In genomic region chr1:209675567-209676154, GRCh38 we compare ENCODE assay signal across 8 cellular contexts. TPM values are rescaled to one million over a fixed set of nuclear protein-coding genes. Genes with fewer than 3 reads are reported as not detected.
DNase-seq lines count a peak whose midpoint lies in the region; ATAC-seq and TF ChIP-seq lines count a peak whose summit lies in the region.

No MANE protein-coding gene starts in this region.

- intact Hi-C loops in heart right ventricle (cut with DNase I), result loop anchor here in 6 of 10 donors (2.0 to 5.0 kb wide), 2 partner anchors 33 kb away; no protein-coding TSS in a partner anchor

- ATAC-seq in activated T-cell treated with anti-CD3 and anti-CD28 coated beads, Interleukin-2, amount 50 U/mL, for 4 hours, result peak; percentile 25 to 38
- ATAC-seq in heart right ventricle (peak; percentile 18 to 74 (median 60)), GM19328 (IDR thresholded peaks at IDR 0.05; ENCODE audit: unreplicated experiment) (no peak)

- peaks cover 28% of the 10 kb centered on the region for H3K27me3 Mint-ChIP-seq in activated T-cell treated with anti-CD3 and anti-CD28 coated beads, Interleukin-2, amount 50 U/mL, for 4 hours (ENCODE audit: low read depth)
- peaks cover 64% of the 10 kb centered on the region for H3K27me3 Mint-ChIP-seq in activated naive CD8-positive, alpha-beta T cell treated with anti-CD3 and anti-CD28 coated beads for 36 hours

- H3K9ac ChIP-seq in parathyroid adenoma, result no peak overlapping the region

- no peak overlapping the region for H3K27ac Mint-ChIP-seq in activated naive CD8-positive, alpha-beta T cell treated with anti-CD3 and anti-CD28 coated beads for 36 hours

- H3K27me3 ChIP-seq in heart right ventricle, result peaks cover 0 to 43% (median 0%) of the 10 kb centered on the region in 7 donors
- no peaks in the 10 kb centered on the region for H3K27me3 ChIP-seq in parathyroid adenoma (ENCODE audit: control insufficient read depth, insufficient read depth, low read length)

- H3K4me1 ChIP-seq in heart right ventricle, result peaks cover 8 to 47% (median 33%) of the 10 kb centered on the region in 9 donors
- H3K4me1 ChIP-seq in parathyroid adenoma, result no peaks in the 10 kb centered on the region

- no peaks in the 10 kb centered on the region for H3K79me2 ChIP-seq in parathyroid adenoma

- H3K27ac ChIP-seq in heart right ventricle (peak overlapping the region; percentile 41 to 93 (median 82)), parathyroid adenoma (no peak overlapping the region)

- no peak for DNase-seq in activated T-cell treated with anti-CD3 and anti-CD28 coated beads, Interleukin-2, amount 50 U/mL, for 4 hours
- DNase-seq in activated T-cell treated with anti-CD3 and anti-CD28 coated beads, Interleukin-2, amount 50 U/mL, for 1 hour, result no peak
- no peak for DNase-seq in activated naive CD8-positive, alpha-beta T cell treated with anti-CD3 and anti-CD28 coated beads for 36 hours
- peak in 1 of 2 donors; percentile 56 for DNase-seq in heart right ventricle
- DNase-seq in KG1 (lab: John Stamatoyannopoulos, UW), result no peak
- DNase-seq in occipital lobe (lab: John Stamatoyannopoulos, UW), result no peak

- H3K4me1 Mint-ChIP-seq in activated T-cell treated with anti-CD3 and anti-CD28 coated beads, Interleukin-2, amount 50 U/mL, for 4 hours (ENCODE audit: low read depth), result peaks cover 43% of the 10 kb centered on the region
- H3K4me1 Mint-ChIP-seq in activated naive CD8-positive, alpha-beta T cell treated with anti-CD3 and anti-CD28 coated beads for 36 hours, result peaks cover 36% of the 10 kb centered on the region

- no peaks in the 10 kb centered on the region for H3K9me3 Mint-ChIP-seq in activated T-cell treated with anti-CD3 and anti-CD28 coated beads, Interleukin-2, amount 50 U/mL, for 4 hours
- no peaks in the 10 kb centered on the region for H3K9me3 Mint-ChIP-seq in activated naive CD8-positive, alpha-beta T cell treated with anti-CD3 and anti-CD28 coated beads for 36 hours

- TF ChIP-seq CTCF in heart right ventricle (IDR thresholded peaks at IDR 0.05) (peak in 4 of 9 donors; percentile 7 to 20 (median 11)), parathyroid adenoma (IDR thresholded peaks at IDR 0.05) (no peak)

- H2AFZ ChIP-seq in parathyroid adenoma, result peak overlapping the region; percentile 77

- peak overlapping the region; percentile 30 to 77 (median 64) for H3K4me3 ChIP-seq in heart right ventricle
- H3K4me3 ChIP-seq in parathyroid adenoma (ENCODE audit: low read depth, low read length), result peak overlapping the region; percentile 57

- 0 to 2% methylated on average over 34 of the region's 34 CpGs for WGBS in heart right ventricle, 2 donors

- peaks cover 0 to 12% (median 0%) of the 10 kb centered on the region in 11 donors for H3K9me3 ChIP-seq in heart right ventricle
- no peaks in the 10 kb centered on the region for H3K9me3 ChIP-seq in parathyroid adenoma (ENCODE audit: control insufficient read depth, low read length)

- H3K4me3 Mint-ChIP-seq in activated T-cell treated with anti-CD3 and anti-CD28 coated beads, Interleukin-2, amount 50 U/mL, for 4 hours, result peak overlapping the region; percentile 71
- peak overlapping the region; percentile 76 for H3K4me3 Mint-ChIP-seq in activated naive CD8-positive, alpha-beta T cell treated with anti-CD3 and anti-CD28 coated beads for 36 hours

- no peaks in the 10 kb centered on the region for H3K36me3 Mint-ChIP-seq in activated T-cell treated with anti-CD3 and anti-CD28 coated beads, Interleukin-2, amount 50 U/mL, for 4 hours (ENCODE audit: insufficient read depth)
- H3K36me3 Mint-ChIP-seq in activated naive CD8-positive, alpha-beta T cell treated with anti-CD3 and anti-CD28 coated beads for 36 hours, result peaks cover 11% of the 10 kb centered on the region

- H3K36me3 ChIP-seq in heart right ventricle (no peaks in the 10 kb centered on the region), parathyroid adenoma (ENCODE audit: control insufficient read depth, insufficient read depth, low read length) (no peaks in the 10 kb centered on the region)

- peak overlapping the region; percentile 89 for H3K4me2 ChIP-seq in parathyroid adenoma (ENCODE audit: low read length)

RNA-seq across cellular contexts. Expression of gene G0S2, which starts 0.4 kb away (rescaled TPM):
- 10 to 100 TPM; 16.3 to 55.6 (median 39.0) TPM for total RNA-seq in activated T-cell treated with anti-CD3 and anti-CD28 coated beads, Interleukin-2, amount 50 U/mL, for 4 hours
- total RNA-seq in activated naive CD8-positive, alpha-beta T cell treated with anti-CD3 and anti-CD28 coated beads for 36 hours, result 10 to 100 TPM; 11.4 to 13.1 TPM
- total RNA-seq in heart right ventricle (100 to 1,000 TPM in 7 of 10 donors, 10 to 100 TPM in 3; 75.3 to 491 (median 131) TPM), occipital lobe (2.3 TPM)
- 100 to 1,000 TPM in 1 of 2 donors, 10 to 100 TPM in 1; 90.0 to 223 TPM for polyA plus RNA-seq in heart right ventricle

RNA-seq across cellular contexts. Expression of gene LAMB3, which starts 23.4 kb away (rescaled TPM):
- total RNA-seq in activated T-cell treated with anti-CD3 and anti-CD28 coated beads, Interleukin-2, amount 50 U/mL, for 4 hours, result 1 to 10 TPM in 1 of 3 donors, under 1 TPM in 2; 0.38 to 1.5 (median 0.55) TPM
- under 1 TPM; 0.88 to 0.89 TPM for total RNA-seq in activated naive CD8-positive, alpha-beta T cell treated with anti-CD3 and anti-CD28 coated beads for 36 hours
- total RNA-seq in heart right ventricle (1 to 10 TPM; 2.3 to 6.0 (median 3.8) TPM), occipital lobe (1.7 TPM)
- 1 to 10 TPM; 1.6 to 3.7 TPM for polyA plus RNA-seq in heart right ventricle

RNA-seq across cellular contexts. Expression of gene HSD11B1, which starts 29.0 kb away (rescaled TPM):
- total RNA-seq in activated T-cell treated with anti-CD3 and anti-CD28 coated beads, Interleukin-2, amount 50 U/mL, for 4 hours, result 1 to 10 TPM; 2.6 to 8.7 (median 2.7) TPM
- under 1 TPM in 1 of 2 experiments, not detected in 1; 0.36 TPM for total RNA-seq in activated naive CD8-positive, alpha-beta T cell treated with anti-CD3 and anti-CD28 coated beads for 36 hours
- 10 to 100 TPM in 1 of 10 donors, 1 to 10 TPM in 9; 1.3 to 15.7 (median 3.0) TPM for total RNA-seq in heart right ventricle
- 1 to 10 TPM in 1 of 2 donors, under 1 TPM in 1; 0.59 to 7.2 TPM for polyA plus RNA-seq in heart right ventricle
- total RNA-seq in occipital lobe, result not detected
